ENCODE assay signal across 17 cellular contexts in the genomic region with DNA sequence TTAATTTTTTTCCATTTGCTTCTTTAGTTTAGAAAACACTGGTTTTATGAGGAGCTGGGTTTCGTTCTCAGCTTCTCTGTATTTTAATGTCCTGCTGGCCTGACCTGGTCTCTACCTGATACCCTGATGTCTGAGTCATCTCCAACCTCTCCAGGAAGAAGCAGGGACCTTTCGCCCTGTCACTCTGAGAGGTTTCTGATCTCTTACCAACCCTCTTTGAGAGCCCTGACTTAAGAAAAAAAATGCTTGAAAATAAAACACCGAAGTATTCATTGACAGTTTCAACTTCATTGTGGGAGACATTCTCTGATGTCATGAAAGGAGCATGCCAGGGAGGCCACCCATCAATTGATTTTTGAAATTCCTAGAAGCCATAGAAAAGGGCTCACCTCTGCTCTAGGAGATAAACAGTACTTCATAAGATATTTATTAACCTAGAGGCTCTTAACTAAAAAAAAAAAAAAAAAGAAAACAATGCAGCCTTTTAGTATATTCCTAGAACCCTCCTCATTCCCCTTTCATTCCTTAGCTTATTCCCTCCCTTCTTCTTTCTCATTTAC.
DNase-seq lines count a peak whose midpoint lies in the region; ATAC-seq and TF ChIP-seq lines count a peak whose summit lies in the region.
"Had no signal": no experiment of that assay in that cellular context is flagged by ENCODE, and none has a peak within 500 bp of the region (broad histone marks: within the 10 kb centered on the region; RNA-seq: fewer than 3 reads in every experiment).

No MANE protein-coding gene starts in this region.

- CTCF ChIA-PET in Caco-2 (lab: Charles Lee) = interaction anchor here (0.9 kb wide), 1 partner anchor 20 kb away, joined by 3 read pairs; no protein-coding TSS in a partner anchor

- H3K27ac ChIP-seq in OCI-LY3 (ENCODE audit: low read length) = no peak overlapping the region
- H3K27ac ChIP-seq: 22Rv1 had no signal

- H3K27me3 ChIP-seq in Caco-2 (replicated peaks; ENCODE audit: control insufficient read depth, insufficient read depth, low read length) (no peaks in the 10 kb centered on the region), OCI-LY3 (ENCODE audit: low read depth, low read length) (no peaks in the 10 kb centered on the region)

- no peaks in the 10 kb centered on the region for H3K27me3 Mint-ChIP-seq in Caco-2 (ENCODE audit: insufficient read depth, unreplicated experiment)

- DNase-seq in Caco-2 = peak; percentile 34 to 69
- DNase-seq in kidney tubule cell (ENCODE audit: low spot score) = peak; percentile 88
- no peak for DNase-seq in NCI-H2107 (lab: John Stamatoyannopoulos, UW)
- no peak for DNase-seq in DMS153 treated with DMSO at 0.1 percent for 48 hours (lab: John Stamatoyannopoulos, UW; ENCODE audit: unreplicated experiment)
- no peak for DNase-seq in germinal center (ENCODE audit: low spot score)
- DNase-seq: AML-193, DMS 273 treated with DMSO at 0.1 percent for 48 hours, GF-D8, NCI-H1105, NCI-H1694 treated with DMSO at 0.1 percent for 48 hours, NCI-H2227 treated with DMSO at 0.1 percent for 48 hours, NCI-H510A treated with DMSO at 0.1 percent for 48 hours had no signal

- H3K4me3 ChIP-seq in Caco-2 (ENCODE audit: low read depth, low read length) (no peak overlapping the region), OCI-LY3 (ENCODE audit: low read length) (no peak overlapping the region)
- H3K4me3 ChIP-seq: K562 had no signal

- H3K36me3 Mint-ChIP-seq in Caco-2 (ENCODE audit: insufficient read depth, unreplicated experiment) = no peaks in the 10 kb centered on the region

- no peaks in the 10 kb centered on the region for H3K9me3 Mint-ChIP-seq in Caco-2 (ENCODE audit: unreplicated experiment)

- no peak overlapping the region for H3K4me3 Mint-ChIP-seq in Caco-2 (ENCODE audit: unreplicated experiment)

- intact Hi-C loops in Caco-2 (cut with micrococcal nuclease; ENCODE audit: unreplicated experiment) = loop anchor here (10.0 kb wide), 1 partner anchor 233 kb away; the partner anchor contains the start of gene ENOX1

- no peak overlapping the region for H2AFZ ChIP-seq in OCI-LY3 (ENCODE audit: low read depth, low read length)

- BruUV-seq in Caco-2 (replicated peaks; lab: Mats Ljungman, UMichigan) = no TSS peak

- TF ChIP-seq CTCF in Caco-2 (IDR thresholded peaks at IDR 0.05; ENCODE audit: insufficient read depth in 1 of 2, low read depth in 1 of 2, low read length in 1 of 2, severe bottlenecking in 1 of 2, unreplicated experiment in 1 of 2) (no peak), OCI-LY3 (IDR thresholded peaks at IDR 0.05; ENCODE audit: low read depth, low read length) (no peak)

- peak overlapping the region; percentile 5; the same call in 1 of the 2 replicates for H3K4me2 ChIP-seq in OCI-LY3 (ENCODE audit: low read length)

- POLR2A ChIA-PET in Caco-2 (lab: Charles Lee) = no interaction called here

- ATAC-seq in GM19452 (IDR thresholded peaks at IDR 0.05; ENCODE audit: unreplicated experiment) (peak; percentile 60), GM18907 (IDR thresholded peaks at IDR 0.05; ENCODE audit: unreplicated experiment) (no peak)
- ATAC-seq: K562 had no signal

- no peaks in the 10 kb centered on the region for H4K20me1 ChIP-seq in OCI-LY3 (ENCODE audit: insufficient read depth, low read length)

- H3K36me3 ChIP-seq in Caco-2 (ENCODE audit: control insufficient read depth, insufficient read depth, low read length) (no peaks in the 10 kb centered on the region), OCI-LY3 (replicated peaks; ENCODE audit: low read depth, low read length) (no peaks in the 10 kb centered on the region)

- H3K27ac Mint-ChIP-seq in Caco-2 (ENCODE audit: unreplicated experiment) = peak overlapping the region; percentile 27

- H3K4me1 ChIP-seq in Caco-2 (peaks cover 75% of the 10 kb centered on the region), OCI-LY3 (ENCODE audit: low read length) (peaks cover 15% of the 10 kb centered on the region)

- H3K9me3 ChIP-seq in Caco-2 (no peaks in the 10 kb centered on the region), OCI-LY3 (ENCODE audit: insufficient read depth, low read length) (no peaks in the 10 kb centered on the region)

- peaks cover 33% of the 10 kb centered on the region for H3K4me1 Mint-ChIP-seq in Caco-2 (ENCODE audit: low read depth, unreplicated experiment)

- no peak overlapping the region for H3K9ac ChIP-seq in OCI-LY3 (ENCODE audit: low read length)

- H3K79me2 ChIP-seq in OCI-LY3 (ENCODE audit: low read length) = no peaks in the 10 kb centered on the region

Comparison
In these comparisons a context has a peak if more than half of its experiments do, and no peak if none do; other contexts are left out.
1. DNase-seq: peak in Caco-2 (2 of 2) and kidney tubule cell (single experiment); none in NCI-H2107 (single experiment), DMS153 treated with DMSO at 0.1 percent for 48 hours (single experiment) and germinal center (single experiment).